28 cellular contexts compared by ENCODE assay signal in genomic region chr2:38035968-38036367, GRCh38.
"Had no signal": no experiment of that assay in that cellular context is flagged by ENCODE, and none has a peak within 500 bp of the region (broad histone marks: within the 10 kb centered on the region; RNA-seq: fewer than 3 reads in every experiment).

No MANE protein-coding gene starts in this region.

- FAIRE-seq: pancreas had no signal

- H2AFZ ChIP-seq: hepatocyte had no signal

- H3K27me3 ChIP-seq: pancreas, upper lobe of right lung, uterus had no signal

- H3K4me1 Mint-ChIP-seq: neural crest cell had no signal

- H3K27ac ChIP-seq: hepatocyte, left ventricle myocardium inferior, pancreas, skin epidermis, suprapubic skin, thoracic aorta, transverse colon, upper lobe of right lung, uterus had no signal

- DNase-seq: islet precursor cell; left ventricle myocardium inferior; mesendoderm; naive B cell; nucleus accumbens; pancreas; posterior cingulate gyrus; retina; right cardiac atrium; stimulated activated CD4-positive, alpha-beta T cell treated with anti-CD3 and anti-CD28 coated beads, Interleukin-12 subunit alpha, Interleukin-12 subunit beta, amount 100 ng/mL, for 4 hours; stimulated activated CD4-positive, alpha-beta T cell treated with anti-CD3 and anti-CD28 coated beads, Interleukin-15, amount 100 ng/mL, for 24 hours; stimulated activated CD4-positive, alpha-beta T cell treated with anti-CD3 and anti-CD28 coated beads, Interleukin-4, amount 100 ng/mL, for 24 hours; stimulated activated naive CD4-positive, alpha-beta T cell; transverse colon; upper lobe of right lung; uterus had no signal

- H3K9me3 Mint-ChIP-seq: naive B cell; natural killer cell treated with Interleukin-12 subunit alpha and Interleukin-12 subunit beta and Interleukin-15 and Interleukin-18, amount 100 ng/mL, for 72 hours; neural crest cell; stimulated activated effector memory CD8-positive, alpha-beta T cell treated with anti-CD3 and anti-CD28 coated beads, Interleukin-12 subunit alpha, Interleukin-12 subunit beta, amount 100 ng/mL, for 72 hours; stimulated activated naive CD8-positive, alpha-beta T cell treated with anti-CD3 and anti-CD28 coated beads, Interleukin-15, Interleukin-2, amounts not matched to agents 100 ng/mL and 50 ng/mL, for 24 hours had no signal

- H3K27ac Mint-ChIP-seq: mesothelial cell of epicardium; naive B cell; stimulated activated effector memory CD8-positive, alpha-beta T cell treated with anti-CD3 and anti-CD28 coated beads, Interleukin-12 subunit alpha, Interleukin-12 subunit beta, amount 100 ng/mL, for 72 hours; stimulated activated naive CD8-positive, alpha-beta T cell treated with anti-CD3 and anti-CD28 coated beads, Interleukin-15, Interleukin-2, amounts not matched to agents 100 ng/mL and 50 ng/mL, for 24 hours had no signal

- H3K36me3 ChIP-seq: left ventricle myocardium inferior, pancreas, prostate gland, suprapubic skin, thoracic aorta, transverse colon, upper lobe of right lung, uterus had no signal

- ATAC-seq: natural killer cell treated with Interleukin-12 subunit alpha and Interleukin-12 subunit beta and Interleukin-15 and Interleukin-18, amount 100 ng/mL, for 72 hours; pancreas; right cardiac atrium; sciatic nerve; stimulated activated effector memory CD8-positive, alpha-beta T cell treated with anti-CD3 and anti-CD28 coated beads, Interleukin-12 subunit alpha, Interleukin-12 subunit beta, amount 100 ng/mL, for 72 hours; upper lobe of right lung had no signal

- H3K36me3 Mint-ChIP-seq: mesothelial cell of epicardium; naive B cell; natural killer cell treated with Interleukin-12 subunit alpha and Interleukin-12 subunit beta and Interleukin-15 and Interleukin-18, amount 100 ng/mL, for 72 hours had no signal

- H3K4me2 ChIP-seq: hepatocyte had no signal

- H3K4me3 ChIP-seq: hepatocyte, left ventricle myocardium inferior, lung, pancreas, prostate gland, skin epidermis, suprapubic skin, thoracic aorta, transverse colon, upper lobe of right lung, uterus had no signal

- H3K4me1 ChIP-seq: pancreas, prostate gland, transverse colon, upper lobe of right lung, uterus had no signal

- H3K4me3 Mint-ChIP-seq: mesothelial cell of epicardium; naive B cell; natural killer cell treated with Interleukin-12 subunit alpha and Interleukin-12 subunit beta and Interleukin-15 and Interleukin-18, amount 100 ng/mL, for 72 hours; neural crest cell; stimulated activated effector memory CD8-positive, alpha-beta T cell treated with anti-CD3 and anti-CD28 coated beads, Interleukin-12 subunit alpha, Interleukin-12 subunit beta, amount 100 ng/mL, for 72 hours; stimulated activated naive CD8-positive, alpha-beta T cell treated with anti-CD3 and anti-CD28 coated beads, Interleukin-15, Interleukin-2, amounts not matched to agents 100 ng/mL and 50 ng/mL, for 24 hours had no signal

- H3K9me3 ChIP-seq: pancreas, prostate gland, suprapubic skin, thoracic aorta, transverse colon, upper lobe of right lung, uterus had no signal

- H3K79me2 ChIP-seq: hepatocyte had no signal
